In genomic region chr1:230978491-230979388, GRCh38 we compare ENCODE assay signal across 1 cellular context.
TF ChIP-seq lines count a peak whose summit lies in the region.

TSS of gene ARV1 (plus strand) at chr1:230979094. CDS start at chr1:230979106, 12 bp downstream.
TSS of gene TTC13 (minus strand) at chr1:230978861. CDS start at chr1:230978830, 31 bp downstream.

TF ChIP-seq in HepG2, 621 proteins besides CTCF, POLR2A, EP300 and RAD21 (continued from another document and continues in another):
- TF ChIP-seq ZNF891 (CRISPR knock-in tag; IDR thresholded peaks at IDR 0.05) (peak; percentile 92; the same call in 1 of the 2 replicates), SMC3 (IDR thresholded peaks at IDR 0.05; ENCODE audit: low read length) (peak; percentile 46), ZC3H13 (CRISPR knock-in tag; IDR thresholded peaks at IDR 0.05) (no peak), E2F5 (CRISPR knock-in tag; conservative IDR thresholded peaks at IDR 0.05) (no peak), TEF (CRISPR knock-in tag; IDR thresholded peaks at IDR 0.05) (no peak), PHF20 (CRISPR knock-in tag; IDR thresholded peaks at IDR 0.05) (peak; percentile 96), CERS6 (CRISPR knock-in tag; IDR thresholded peaks at IDR 0.05) (no peak), GATAD1 (CRISPR knock-in tag; IDR thresholded peaks at IDR 0.05) (peak; percentile 88), ZNF691 (CRISPR knock-in tag; IDR thresholded peaks at IDR 0.05; ENCODE audit: borderline replicate concordance, low read depth) (peak; percentile 71; the same call in 1 of the 2 replicates), MAFK (conservative IDR thresholded peaks at IDR 0.05 in 1 of 2, IDR thresholded peaks at IDR 0.05 in 1 of 2; ENCODE audit: low read length in 2 of 2) (no peak), ZIK1 (CRISPR knock-in tag; IDR thresholded peaks at IDR 0.05; ENCODE audit: borderline replicate concordance, low read depth) (0 out of 2 replicates have a peak, but pooled peaks have one; percentile 59), NCOA2 (CRISPR knock-in tag; IDR thresholded peaks at IDR 0.05) (no peak), SP1 (IDR thresholded peaks at IDR 0.05) (no peak), SP1 (CRISPR knock-in tag; IDR thresholded peaks at IDR 0.05) (peak; percentile 94), NFAT5 (CRISPR knock-in tag; IDR thresholded peaks at IDR 0.05) (no peak), AFF4 (CRISPR knock-in tag; IDR thresholded peaks at IDR 0.05) (no peak), NFYC (CRISPR knock-in tag; IDR thresholded peaks at IDR 0.05) (peak; percentile 56), JUN (CRISPR knock-in tag; IDR thresholded peaks at IDR 0.05) (peak; percentile 37; the same call in 1 of the 2 replicates), RFX3 (CRISPR knock-in tag; IDR thresholded peaks at IDR 0.05) (no peak), CHCHD3 (CRISPR knock-in tag; IDR thresholded peaks at IDR 0.05) (no peak), FOXC1 (CRISPR knock-in tag; IDR thresholded peaks at IDR 0.05; ENCODE audit: borderline replicate concordance) (peak; percentile 69; the same call in 1 of the 2 replicates), THAP7 (CRISPR knock-in tag; IDR thresholded peaks at IDR 0.05) (peak; percentile 87; the same call in 1 of the 2 replicates), ZNF224 (CRISPR knock-in tag; IDR thresholded peaks at IDR 0.05) (peak; percentile 83), JUND (CRISPR knock-in tag; IDR thresholded peaks at IDR 0.05) (0 out of 2 replicates have a peak, but pooled peaks have one; percentile 33), ZFP36 (IDR thresholded peaks at IDR 0.05; ENCODE audit: borderline replicate concordance, low read depth, low read length, partially characterized antibody) (no peak), IRF9 (CRISPR knock-in tag; IDR thresholded peaks at IDR 0.05; ENCODE audit: borderline replicate concordance) (peak; percentile 84), ARNTL (CRISPR knock-in tag; IDR thresholded peaks at IDR 0.05) (no peak), ZNF253 (CRISPR knock-in tag; IDR thresholded peaks at IDR 0.05; ENCODE audit: borderline replicate concordance) (no peak), KLF6 (CRISPR knock-in tag; IDR thresholded peaks at IDR 0.05) (peak; percentile 82), ZNF781 (CRISPR knock-in tag; IDR thresholded peaks at IDR 0.05; ENCODE audit: borderline replicate concordance, not compliant biosample characterization) (peak; percentile 89), HHEX (CRISPR knock-in tag; IDR thresholded peaks at IDR 0.05) (no peak), AHR (CRISPR knock-in tag; IDR thresholded peaks at IDR 0.05) (0 out of 2 replicates have a peak, but pooled peaks have one; percentile 76), ATF7 (IDR thresholded peaks at IDR 0.05) (peak; percentile 2; the same call in 1 of the 2 replicates), ATF7 (CRISPR knock-in tag; IDR thresholded peaks at IDR 0.05) (peak; percentile 61; the same call in 1 of the 2 replicates), ZNF513 (CRISPR knock-in tag; conservative IDR thresholded peaks at IDR 0.05) (0 out of 2 replicates have a peak, but pooled peaks have one; percentile 13), NFRKB (IDR thresholded peaks at IDR 0.05) (no peak), HMGA1 (CRISPR knock-in tag; conservative IDR thresholded peaks at IDR 0.05) (no peak), NFIC (IDR thresholded peaks at IDR 0.05; ENCODE audit: low read length) (no peak), PHB2 (IDR thresholded peaks at IDR 0.05; ENCODE audit: partially characterized antibody) (no peak), FOXM1 (CRISPR knock-in tag; IDR thresholded peaks at IDR 0.05) (no peak), SNAI1 (CRISPR knock-in tag; IDR thresholded peaks at IDR 0.05; ENCODE audit: borderline replicate concordance) (0 out of 2 replicates have a peak, but pooled peaks have one; percentile 79), DMTF1 (CRISPR knock-in tag; IDR thresholded peaks at IDR 0.05) (no peak)
